Comparison of ENCODE assay signal across 24 cellular contexts in the genomic region with DNA sequence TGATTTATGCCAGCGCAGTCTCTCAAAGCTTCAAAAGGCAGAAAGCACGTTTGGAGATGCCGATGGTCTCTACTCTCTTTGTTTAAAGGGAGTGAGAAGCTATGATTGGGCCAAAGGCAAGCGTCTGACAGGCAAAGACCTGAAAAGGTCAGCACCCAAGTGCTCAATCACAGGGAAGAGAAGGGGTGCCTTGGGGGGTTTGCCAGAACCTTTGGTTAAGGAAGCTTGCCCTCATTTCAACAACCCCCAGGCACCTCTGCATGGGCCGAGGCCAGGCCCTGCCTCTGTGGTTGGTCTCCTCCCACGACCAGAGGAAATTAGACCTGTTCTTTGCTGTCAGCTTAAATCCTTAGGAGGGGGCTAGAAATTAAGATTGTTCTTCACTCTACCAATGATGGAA.
"Had no signal": no experiment of that assay in that cellular context is flagged by ENCODE, and none has a peak within 500 bp of the region (broad histone marks: within the 10 kb centered on the region; RNA-seq: fewer than 3 reads in every experiment).

No MANE protein-coding gene starts in this region.

- H3K27me3 ChIP-seq: brain microvascular endothelial cell, esophagus squamous epithelium, gastrocnemius medialis, stomach, suprapubic skin, tibial nerve, vagina had no signal

- DNase-seq: activated CD4-positive, alpha-beta memory T cell treated with anti-CD3 and anti-CD28 coated beads, Interleukin-2, amount 10 ng/mL, durations not matched to agents 7 days and 5 days; activated CD4-positive, alpha-beta T cell treated with anti-CD3 and anti-CD28 coated beads for 4 hours; activated CD4-positive, CD25-positive, alpha-beta regulatory T cell; activated gamma-delta T cell treated with Interleukin-2 at 50 U/mL for 16 hours; activated T-cell treated with anti-CD3 and anti-CD28 coated beads for 4 hours; anterior cingulate cortex; caudate nucleus; effector memory CD8-positive, alpha-beta T cell; esophagus squamous epithelium; gastrocnemius medialis; hypothalamus; naive thymus-derived CD4-positive, alpha-beta T cell; stimulated activated CD4-positive, alpha-beta T cell treated with anti-CD3 and anti-CD28 coated beads, Interleukin-2, amount 100 ng/mL, for 24 hours; stomach; T-helper 9 cell had no signal

- H2AFZ ChIP-seq: parathyroid adenoma had no signal

- H3K4me1 Mint-ChIP-seq: activated CD4-positive, alpha-beta memory T cell treated with anti-CD3 and anti-CD28 coated beads, Interleukin-2, amount 10 ng/mL, durations not matched to agents 7 days and 5 days; activated naive CD4-positive, alpha-beta T cell treated with anti-CD3 and anti-CD28 coated beads, Interleukin-2, amount 50 U/mL, for 24 hours; stimulated activated effector memory CD8-positive, alpha-beta T cell treated with anti-CD3 and anti-CD28 coated beads, Interleukin-12 subunit alpha, Interleukin-12 subunit beta, amount 100 ng/mL, for 72 hours had no signal

- H3K36me3 Mint-ChIP-seq: activated naive CD4-positive, alpha-beta T cell treated with anti-CD3 and anti-CD28 coated beads, Interleukin-2, amount 50 U/mL, for 24 hours; naive thymus-derived CD4-positive, alpha-beta T cell; stimulated activated effector memory CD8-positive, alpha-beta T cell treated with anti-CD3 and anti-CD28 coated beads, Interleukin-12 subunit alpha, Interleukin-12 subunit beta, amount 100 ng/mL, for 72 hours had no signal

- H3K27me3 Mint-ChIP-seq: effector memory CD8-positive, alpha-beta T cell had no signal

- H3K27ac ChIP-seq: brain microvascular endothelial cell, gastrocnemius medialis, parathyroid adenoma, skin epidermis, suprapubic skin, tibial nerve, vagina had no signal

- H3K36me3 ChIP-seq: brain microvascular endothelial cell, esophagus squamous epithelium, gastrocnemius medialis, stomach, suprapubic skin, tibial nerve, vagina had no signal

- H3K9ac ChIP-seq: parathyroid adenoma had no signal

- H3K9me3 ChIP-seq: esophagus squamous epithelium, gastrocnemius medialis, suprapubic skin, tibial nerve, vagina had no signal

- H3K4me1 ChIP-seq: parathyroid adenoma, tibial nerve, vagina had no signal

- H3K79me2 ChIP-seq: parathyroid adenoma had no signal

- H3K4me3 Mint-ChIP-seq: activated CD4-positive, alpha-beta memory T cell treated with anti-CD3 and anti-CD28 coated beads, Interleukin-2, amount 10 ng/mL, durations not matched to agents 7 days and 5 days; activated naive CD4-positive, alpha-beta T cell treated with anti-CD3 and anti-CD28 coated beads, Interleukin-2, amount 50 U/mL, for 24 hours; effector memory CD8-positive, alpha-beta T cell; naive thymus-derived CD4-positive, alpha-beta T cell; stimulated activated effector memory CD8-positive, alpha-beta T cell treated with anti-CD3 and anti-CD28 coated beads, Interleukin-12 subunit alpha, Interleukin-12 subunit beta, amount 100 ng/mL, for 72 hours had no signal

- H3K9me3 Mint-ChIP-seq: activated naive CD4-positive, alpha-beta T cell treated with anti-CD3 and anti-CD28 coated beads, Interleukin-2, amount 50 U/mL, for 24 hours had no signal

- ATAC-seq: effector memory CD8-positive, alpha-beta T cell; gastrocnemius medialis; naive thymus-derived CD4-positive, alpha-beta T cell; right cardiac atrium; stimulated activated effector memory CD8-positive, alpha-beta T cell treated with anti-CD3 and anti-CD28 coated beads, Interleukin-12 subunit alpha, Interleukin-12 subunit beta, amount 100 ng/mL, for 72 hours had no signal

- H3K4me3 ChIP-seq: esophagus squamous epithelium, gastrocnemius medialis, skin epidermis, stomach, suprapubic skin, tibial nerve, vagina had no signal

- H3K27ac Mint-ChIP-seq: activated CD4-positive, alpha-beta memory T cell treated with anti-CD3 and anti-CD28 coated beads, Interleukin-2, amount 10 ng/mL, durations not matched to agents 7 days and 5 days; activated naive CD4-positive, alpha-beta T cell treated with anti-CD3 and anti-CD28 coated beads, Interleukin-2, amount 50 U/mL, for 24 hours; effector memory CD8-positive, alpha-beta T cell; naive thymus-derived CD4-positive, alpha-beta T cell; stimulated activated effector memory CD8-positive, alpha-beta T cell treated with anti-CD3 and anti-CD28 coated beads, Interleukin-12 subunit alpha, Interleukin-12 subunit beta, amount 100 ng/mL, for 72 hours had no signal
